8 cellular contexts compared by ENCODE assay signal in genomic region chr2:31496466-31496870, GRCh38.
DNase-seq lines count a peak whose midpoint lies in the region; ATAC-seq and TF ChIP-seq lines count a peak whose summit lies in the region.
"Not testable (repeated sequence)": the region's sequence is repeated elsewhere in the genome, so short reads cannot be mapped to it uniquely, and the experiment has no call there.

No MANE protein-coding gene starts in this region.

- peaks cover 6 to 24% (median 15%) of the 10 kb centered on the region in 5 experiments for H3K9me3 Mint-ChIP-seq in brain
- not testable (repeated sequence) for H3K9me3 Mint-ChIP-seq in glutamatergic neuron (ENCODE audit: unreplicated experiment); memory B cell; osteocyte (ENCODE audit: unreplicated experiment)

- not testable (repeated sequence) for H3K4me1 Mint-ChIP-seq in brain; glutamatergic neuron (ENCODE audit: low read depth, unreplicated experiment); memory B cell; osteocyte (ENCODE audit: unreplicated experiment)

- H3K27ac Mint-ChIP-seq in brain (peak overlapping the region in 3 of 5 experiments; percentile 82 to 99 (median 95)), glutamatergic neuron (ENCODE audit: unreplicated experiment) (peak overlapping the region; percentile 77), osteocyte (ENCODE audit: unreplicated experiment) (peak overlapping the region; percentile 77)
- not testable (repeated sequence) for H3K27ac Mint-ChIP-seq in memory B cell

- H3K4me3 Mint-ChIP-seq in brain (peak overlapping the region in 4 of 5 experiments; percentile 74 to 99 (median 90)), glutamatergic neuron (ENCODE audit: unreplicated experiment) (peak overlapping the region; percentile 90), memory B cell (peak overlapping the region; percentile 41), osteocyte (ENCODE audit: unreplicated experiment) (peak overlapping the region; percentile 90)

- DNase-seq in COR-L47 (lab: John Stamatoyannopoulos, UW) (peak; percentile 39), NCI-H1105 (lab: John Stamatoyannopoulos, UW) (peak; percentile 23), NCI-H524 treated with DMSO at 0.1 percent for 48 hours (lab: John Stamatoyannopoulos, UW) (peak; percentile 22), SHP77 (lab: John Stamatoyannopoulos, UW) (peak; percentile 25 to 30), glutamatergic neuron (peak; percentile 61), osteocyte (ENCODE audit: extremely low spot score, unreplicated experiment) (peak; percentile 84)
- DNase-seq in memory B cell (ENCODE audit: low spot score in 2 of 2) = not testable (repeated sequence)

- not testable (repeated sequence) for ATAC-seq in memory B cell (ENCODE audit: low read depth)

- not testable (repeated sequence) for TF ChIP-seq CTCF in brain (conservative IDR thresholded peaks at IDR 0.05); glutamatergic neuron (IDR thresholded peaks at IDR 0.05; ENCODE audit: partially characterized antibody, unreplicated experiment)
- TF ChIP-seq CTCF in osteocyte (IDR thresholded peaks at IDR 0.05) = peak; percentile 15

- not testable (repeated sequence) for H3K36me3 Mint-ChIP-seq in brain; glutamatergic neuron (ENCODE audit: unreplicated experiment); memory B cell; osteocyte (ENCODE audit: unreplicated experiment)

- H3K27me3 Mint-ChIP-seq in brain (peaks cover 14% of the 10 kb centered on the region), osteocyte (ENCODE audit: unreplicated experiment) (peaks cover 16% of the 10 kb centered on the region)
- not testable (repeated sequence) for H3K27me3 Mint-ChIP-seq in glutamatergic neuron (ENCODE audit: unreplicated experiment); memory B cell
